ENCODE assay signal across 15 cellular contexts in genomic region chr15:80811781-80812180, GRCh38. TPM values are rescaled to one million over a fixed set of nuclear protein-coding genes. Genes with fewer than 3 reads are reported as not detected.
DNase-seq lines count a peak whose midpoint lies in the region.
"Had no signal": no experiment of that assay in that cellular context is flagged by ENCODE, and none has a peak within 500 bp of the region (broad histone marks: within the 10 kb centered on the region; RNA-seq: fewer than 3 reads in every experiment).

No MANE protein-coding gene starts in this region.

- H3K27me3 ChIP-seq in trophoblast cell (ENCODE audit: insufficient read depth, low read length) = no peaks in the 10 kb centered on the region

- no peak overlapping the region for H3K14ac ChIP-seq in trophoblast cell (ENCODE audit: low read length)

- H4K91ac ChIP-seq in trophoblast cell (ENCODE audit: low read depth, low read length) = no peak overlapping the region

- H3K4me1 ChIP-seq in trophoblast cell (ENCODE audit: control insufficient read depth in 1 of 2, insufficient read depth in 2 of 2, low read length in 2 of 2) = no peaks in the 10 kb centered on the region
- H3K4me1 ChIP-seq: A549, Caco-2 had no signal

- no peak overlapping the region for H2BK120ac ChIP-seq in trophoblast cell (ENCODE audit: insufficient read depth, low read length, poor library complexity)

- no peaks in the 10 kb centered on the region for H3K79me1 ChIP-seq in trophoblast cell (ENCODE audit: low read length)

- no peak overlapping the region for H4K12ac ChIP-seq in trophoblast cell (ENCODE audit: low read depth, low read length)

- H3K4me2 ChIP-seq in trophoblast cell (ENCODE audit: low read length) = no peak overlapping the region
- H3K4me2 ChIP-seq: A549 had no signal

- no peak overlapping the region for H2AFZ ChIP-seq in trophoblast cell (ENCODE audit: insufficient read depth, low read length, poor library complexity)
- H2AFZ ChIP-seq: GM23248 had no signal

- no CpG with 5 or more reads among the region's 8 CpGs for WGBS in trophoblast cell (ENCODE audit: extremely low coverage, insufficient coverage, insufficient read length)

- no peak overlapping the region for H2AK5ac ChIP-seq in trophoblast cell (ENCODE audit: low read length)

- no peak overlapping the region for H3K9ac ChIP-seq in trophoblast cell (ENCODE audit: low read length)
- H3K9ac ChIP-seq: GM23248 had no signal

- H3K23ac ChIP-seq in trophoblast cell (ENCODE audit: low read length) = no peak overlapping the region

- H3K4ac ChIP-seq in trophoblast cell (ENCODE audit: low read depth, low read length) = no peak overlapping the region

- no peak overlapping the region for H3K4me3 ChIP-seq in trophoblast cell (ENCODE audit: low read depth, low read length)
- H3K4me3 ChIP-seq: A549, GM23248 had no signal

- no peak overlapping the region for H3K27ac ChIP-seq in trophoblast cell (ENCODE audit: low read depth, low read length)
- H3K27ac ChIP-seq: 22Rv1, A549, C4-2B, GM23248 had no signal

- H4K8ac ChIP-seq in trophoblast cell (ENCODE audit: low read depth, low read length) = no peak overlapping the region

- DNase-seq in NCI-H345 (lab: John Stamatoyannopoulos, UW) = peak; percentile 34
- DNase-seq in NCI-H345 treated with DMSO at 0.1 percent for 48 hours (lab: John Stamatoyannopoulos, UW; ENCODE audit: unreplicated experiment) = no peak
- DNase-seq in NCI-H2029 treated with DMSO at 0.1 percent for 48 hours (lab: John Stamatoyannopoulos, UW) = peak; percentile 34
- peak; percentile 91 to 92 for DNase-seq in SHP77 (lab: John Stamatoyannopoulos, UW)
- DNase-seq in trophoblast cell = peak; percentile 88 to 97
- no peak for DNase-seq in NCI-H1048 (lab: John Stamatoyannopoulos, UW)
- DNase-seq in stimulated activated CD8-positive, alpha-beta memory T cell treated with anti-CD3 and anti-CD28 coated beads, Interleukin-4, amount 100 ng/mL, for 48 hours = no peak
- DNase-seq: AML-193; Caco-2; CD4-positive, alpha-beta T cell; GM23248; HCEC 1CT had no signal

- H3K79me2 ChIP-seq in trophoblast cell (ENCODE audit: control insufficient read depth, insufficient read depth, low read length, poor library complexity) = no peaks in the 10 kb centered on the region

- H3K9me3 ChIP-seq in trophoblast cell (ENCODE audit: insufficient read depth, low read depth, low read length) = no peaks in the 10 kb centered on the region
- H3K9me3 ChIP-seq: A549, Caco-2 had no signal

- H3K18ac ChIP-seq in trophoblast cell (ENCODE audit: low read length) = no peak overlapping the region

- no peaks in the 10 kb centered on the region for H3K36me3 ChIP-seq in trophoblast cell (ENCODE audit: control insufficient read depth in 1 of 2, insufficient read depth in 2 of 2, low read length in 2 of 2)

- H2BK5ac ChIP-seq in trophoblast cell (ENCODE audit: low read depth, low read length, poor library complexity) = no peak overlapping the region

- H2BK12ac ChIP-seq in trophoblast cell (ENCODE audit: low read length) = no peak overlapping the region

RNA-seq across cellular contexts. Expression of gene CEMIP, which starts 32.6 kb away (rescaled TPM):
- polyA plus RNA-seq in trophoblast cell (2013) = 7.4 and 7.5 TPM in 2 replicates

Comparison
In these comparisons a context has a peak if more than half of its experiments do, and no peak if none do; other contexts are left out.
1. DNase-seq: peak in NCI-H345 (single experiment), NCI-H2029 treated with DMSO at 0.1 percent for 48 hours (single experiment), SHP77 (2 of 2) and trophoblast cell (2 of 2); none in NCI-H345 treated with DMSO at 0.1 percent for 48 hours (single experiment), NCI-H1048 (single experiment) and stimulated activated CD8-positive, alpha-beta memory T cell treated with anti-CD3 and anti-CD28 coated beads, Interleukin-4, amount 100 ng/mL, for 48 hours (single experiment).